ENCODE assay signal across 16 cellular contexts in genomic region chr17:8893059-8893458, GRCh38. TPM values are rescaled to one million over a fixed set of nuclear protein-coding genes. Genes with fewer than 3 reads are reported as not detected.
"Had no signal": no experiment of that assay in that cellular context is flagged by ENCODE, and none has a peak within 500 bp of the region (broad histone marks: within the 10 kb centered on the region; RNA-seq: fewer than 3 reads in every experiment).

No MANE protein-coding gene starts in this region.

- H3K4me3 ChIP-seq: gastroesophageal sphincter, suprapubic skin had no signal

- H3K27ac Mint-ChIP-seq: progenitor cell of endocrine pancreas; stimulated activated naive CD8-positive, alpha-beta T cell treated with anti-CD3 and anti-CD28 coated beads, Interleukin-15, Interleukin-2, amounts not matched to agents 100 ng/mL and 50 ng/mL, for 24 hours had no signal

- H3K4me1 ChIP-seq: suprapubic skin had no signal

- H3K9me3 ChIP-seq: gastroesophageal sphincter, suprapubic skin had no signal

- FAIRE-seq: small intestine, TTC549 had no signal

- H3K27me3 ChIP-seq: suprapubic skin had no signal

- H3K36me3 ChIP-seq: gastroesophageal sphincter, suprapubic skin had no signal

- ATAC-seq: gastroesophageal sphincter, right cardiac atrium had no signal

- H3K4me3 Mint-ChIP-seq: activated B cell treated with CpG ODN at 0.5 μM for 24 hours; activated T-cell treated with anti-CD3 and anti-CD28 coated beads, Interleukin-2, amount 50 U/mL, for 4 hours; stimulated activated naive CD8-positive, alpha-beta T cell treated with anti-CD3 and anti-CD28 coated beads, Interleukin-15, Interleukin-2, amounts not matched to agents 100 ng/mL and 50 ng/mL, for 24 hours had no signal

- H3K9me3 Mint-ChIP-seq: activated B cell treated with CpG ODN at 0.5 μM for 24 hours; activated T-cell treated with anti-CD3 and anti-CD28 coated beads, Interleukin-2, amount 50 U/mL, for 4 hours; naive B cell; stimulated activated naive CD8-positive, alpha-beta T cell treated with anti-CD3 and anti-CD28 coated beads, Interleukin-15, Interleukin-2, amounts not matched to agents 100 ng/mL and 50 ng/mL, for 24 hours had no signal

- H3K27me3 Mint-ChIP-seq: activated B cell treated with CpG ODN at 0.5 μM for 24 hours; naive B cell; stimulated activated naive CD8-positive, alpha-beta T cell treated with anti-CD3 and anti-CD28 coated beads, Interleukin-15, Interleukin-2, amounts not matched to agents 100 ng/mL and 50 ng/mL, for 24 hours had no signal

- DNase-seq: activated B cell treated with CpG ODN at 0.5 μM for 24 hours; activated T-cell treated with anti-CD3 and anti-CD28 coated beads, Interleukin-2, amount 50 U/mL, for 4 hours; naive B cell; right cardiac atrium; small intestine; stimulated activated CD4-positive, alpha-beta T cell treated with anti-CD3 and anti-CD28 coated beads, Interleukin-4, amount 100 ng/mL, for 24 hours; trophoblast cell had no signal

- H3K27ac ChIP-seq: gastroesophageal sphincter, suprapubic skin had no signal

RNA-seq across cellular contexts. Expression of gene PIK3R6, which starts 25.6 kb away (rescaled TPM):
- total RNA-seq: chondrocyte, dermis microvascular lymphatic vessel endothelial cell, epithelial cell of proximal tubule, lung microvascular endothelial cell had no signal
